Comparison of ENCODE assay signal across 20 cellular contexts in the genomic region with DNA sequence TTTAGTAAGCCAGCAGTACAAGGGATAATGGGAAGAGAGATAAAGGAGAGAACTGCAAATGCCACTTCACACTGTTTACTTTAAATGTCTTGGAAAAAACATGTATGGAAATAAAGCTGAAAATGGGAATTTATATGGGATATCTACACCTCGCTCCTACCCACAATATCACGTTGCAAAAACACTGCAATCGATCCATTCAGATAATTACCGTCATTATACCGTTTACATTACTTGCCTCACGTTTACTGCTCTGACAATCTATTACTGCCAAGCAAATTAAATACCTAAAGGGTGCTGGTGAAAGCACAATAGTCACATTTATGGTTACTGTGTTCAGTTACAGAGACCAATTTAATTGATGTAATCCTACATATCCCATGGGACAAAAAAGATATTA.
A peak's percentile ranks its signal among the peaks of the same experiment; 100 is the strongest.
DNase-seq lines count a peak whose midpoint lies in the region; ATAC-seq, FAIRE-seq and TF ChIP-seq lines count a peak whose summit lies in the region.
"Had no signal": no experiment of that assay in that cellular context is flagged by ENCODE, and none has a peak within 500 bp of the region (broad histone marks: within the 10 kb centered on the region; RNA-seq: fewer than 3 reads in every experiment).

No MANE protein-coding gene starts in this region.

- in situ Hi-C loops in IMR-90 (cut with MboI; ENCODE audit: low sequenced_read_pairs) = no loop called here

- H3K18ac ChIP-seq in IMR-90 (ENCODE audit: low read depth, low read length) = 0 out of 2 replicates have a peak overlapping the region, but pooled peaks have one; percentile 25

- H3K9me3 ChIP-seq in A549 = no peaks in the 10 kb centered on the region
- H3K9me3 ChIP-seq in IMR-90 (ENCODE audit: control insufficient read depth, insufficient read depth, low read length) = peaks cover 4% of the 10 kb centered on the region
- H3K9me3 ChIP-seq in neural progenitor cell (ENCODE audit: low read depth) = no peaks in the 10 kb centered on the region

- TF ChIP-seq RAD21 in A549 (conservative IDR thresholded peaks at IDR 0.05 in 1 of 2, IDR thresholded peaks at IDR 0.05 in 1 of 2) = no peak
- no peak for TF ChIP-seq RAD21 in IMR-90 (IDR thresholded peaks at IDR 0.05; ENCODE audit: low read length)

- no peaks in the 10 kb centered on the region; the same call in 1 of the 2 replicates for H3K36me3 ChIP-seq in IMR-90 (ENCODE audit: control insufficient read depth, insufficient read depth, low read length)
- no peaks in the 10 kb centered on the region for H3K36me3 ChIP-seq in neural progenitor cell

- no peaks in the 10 kb centered on the region for H3K4me1 Mint-ChIP-seq in neural progenitor cell
- H3K4me1 Mint-ChIP-seq in activated CD4-positive, alpha-beta T cell treated with anti-CD3 and anti-CD28 coated beads for 36 hours = no peaks in the 10 kb centered on the region
- H3K4me1 Mint-ChIP-seq: IgD-negative memory B cell had no signal

- 0 out of 2 replicates have a peak, but pooled peaks cover 3% of the 10 kb centered on the region for H4K20me1 ChIP-seq in IMR-90 (ENCODE audit: insufficient read depth, low read length)
- H4K20me1 ChIP-seq in neural progenitor cell (ENCODE audit: low read depth) = no peaks in the 10 kb centered on the region

- no peak overlapping the region for H2BK15ac ChIP-seq in IMR-90 (ENCODE audit: low read depth, low read length)

- H3K9me1 ChIP-seq in IMR-90 (ENCODE audit: insufficient read depth, low read length) = no peaks in the 10 kb centered on the region

- peaks cover 0 to 5% of the 10 kb centered on the region in 2 experiments; a peak in 1 of 4 replicates for H3K79me1 ChIP-seq in IMR-90 (ENCODE audit: low read depth in 1 of 2, low read length in 2 of 2)

- no peak overlapping the region for H2BK120ac ChIP-seq in IMR-90 (ENCODE audit: low read depth, low read length)

- no peaks in the 10 kb centered on the region for H3K79me2 ChIP-seq in neural progenitor cell (ENCODE audit: low read depth)

- BruUV-seq in IMR-90 (replicated peaks; lab: Mats Ljungman, UMichigan) = no TSS peak

- FAIRE-seq in A549 (lab: Jason Lieb, UNC) = no peak
- FAIRE-seq: A204.1, GM19239 had no signal

- no peak overlapping the region for H3K4ac ChIP-seq in IMR-90 (ENCODE audit: low read depth, low read length)

- no peak overlapping the region for H2BK20ac ChIP-seq in IMR-90 (ENCODE audit: low read depth, low read length)

- H2BK5ac ChIP-seq in IMR-90 (ENCODE audit: low read depth, low read length, poor library complexity, severe bottlenecking) = no peak overlapping the region

- DNase-seq in A549 (ENCODE audit: low read depth in 1 of 2, low spot score in 1 of 2) = no peak
- no peak for DNase-seq in IMR-90
- DNase-seq in NCI-H1930 (lab: John Stamatoyannopoulos, UW) = peak; percentile 23 to 66
- peak; percentile 91 for DNase-seq in NCI-H748 (lab: John Stamatoyannopoulos, UW; ENCODE audit: unreplicated experiment)
- DNase-seq in activated naive CD4-positive, alpha-beta T cell treated with anti-CD3 and anti-CD28 coated beads, Interleukin-2, amount 50 U/mL, for 72 hours (ENCODE audit: low spot score in 2 of 2) = no peak
- no peak for DNase-seq in neural progenitor cell (ENCODE audit: low spot score)
- DNase-seq in glomerular visceral epithelial cell (ENCODE audit: extremely low spot score) = no peak
- no peak for DNase-seq in activated CD4-positive, alpha-beta T cell treated with anti-CD3 and anti-CD28 coated beads for 36 hours
- DNase-seq: C1 segment of cervical spinal cord, DMS53, Kasumi-1, MM.1S, NCI-H1694, NCI-H226, NCI-H524 treated with DMSO at 0.1 percent for 48 hours, RPMI8226, SIG-M5 had no signal

- H4K5ac ChIP-seq in IMR-90 (ENCODE audit: low read depth, low read length) = peak overlapping the region; percentile 53; the same call in 1 of the 2 replicates

- no peaks in the 10 kb centered on the region for H3F3A ChIP-seq in neural progenitor cell (ENCODE audit: low read depth)

- H3K14ac ChIP-seq in IMR-90 (replicated peaks; ENCODE audit: low read depth, low read length) = no peak overlapping the region

- H2AFZ ChIP-seq in IMR-90 (replicated peaks; ENCODE audit: low read length, poor library complexity) = no peak overlapping the region
- no peak overlapping the region for H2AFZ ChIP-seq in neural progenitor cell (replicated peaks)

- no peaks in the 10 kb centered on the region for H3K36me3 Mint-ChIP-seq in activated naive CD4-positive, alpha-beta T cell treated with anti-CD3 and anti-CD28 coated beads, Interleukin-2, amount 50 U/mL, for 72 hours
- peaks cover 1% of the 10 kb centered on the region for H3K36me3 Mint-ChIP-seq in neural progenitor cell
- H3K36me3 Mint-ChIP-seq in activated CD4-positive, alpha-beta T cell treated with anti-CD3 and anti-CD28 coated beads for 36 hours (ENCODE audit: low read depth) = no peaks in the 10 kb centered on the region
- H3K36me3 Mint-ChIP-seq: IgD-negative memory B cell had no signal

- ATAC-seq in A549 = no peak
- no peak for ATAC-seq in IMR-90 (ENCODE audit: low read depth)
- ATAC-seq in activated naive CD4-positive, alpha-beta T cell treated with anti-CD3 and anti-CD28 coated beads, Interleukin-2, amount 50 U/mL, for 72 hours = no peak
- ATAC-seq in activated CD4-positive, alpha-beta T cell treated with anti-CD3 and anti-CD28 coated beads for 36 hours = no peak

- H3K27ac Mint-ChIP-seq in activated naive CD4-positive, alpha-beta T cell treated with anti-CD3 and anti-CD28 coated beads, Interleukin-2, amount 50 U/mL, for 72 hours = no peak overlapping the region
- H3K27ac Mint-ChIP-seq in neural progenitor cell = no peak overlapping the region
- H3K27ac Mint-ChIP-seq in activated CD4-positive, alpha-beta T cell treated with anti-CD3 and anti-CD28 coated beads for 36 hours = no peak overlapping the region
- H3K27ac Mint-ChIP-seq: IgD-negative memory B cell had no signal

- no peak for TF ChIP-seq EP300 in A549 (IDR thresholded peaks at IDR 0.05)

- no peak overlapping the region for H2AK5ac ChIP-seq in IMR-90 (ENCODE audit: low read depth, low read length)

- H3K27ac ChIP-seq in A549 = peak overlapping the region; percentile 23 to 61; a peak in 4 of 6 replicates
- no peak overlapping the region for H3K27ac ChIP-seq in IMR-90 (ENCODE audit: insufficient read depth, low read length)
- no peak overlapping the region for H3K27ac ChIP-seq in neural progenitor cell

- intact Hi-C loops in IMR-90 (cut with micrococcal nuclease) = no loop called here
- intact Hi-C loops in activated CD4-positive, alpha-beta T cell treated with anti-CD3 and anti-CD28 coated beads for 36 hours (cut with DNase I, micrococcal nuclease) = no loop called here

- H3K56ac ChIP-seq in IMR-90 (ENCODE audit: extremely low read depth, insufficient read depth, low read length) = no peak overlapping the region

- POLR2A ChIA-PET in A549 (lab: Yijun Ruan, JAX) = no interaction called here
- POLR2A ChIA-PET in IMR-90 (lab: Charles Lee; ENCODE audit: unreplicated experiment) = no interaction called here
- POLR2A ChIA-PET in activated CD4-positive, alpha-beta T cell treated with anti-CD3 and anti-CD28 coated beads for 36 hours (lab: Charles Lee) = no interaction called here

- no peak overlapping the region for H3K9ac ChIP-seq in IMR-90 (ENCODE audit: low read depth, low read length)
- H3K9ac ChIP-seq in neural progenitor cell = no peak overlapping the region

- peaks cover 18% of the 10 kb centered on the region; the same call in 2 of the 3 replicates for H3K4me1 ChIP-seq in A549
- H3K4me1 ChIP-seq in IMR-90 (ENCODE audit: control insufficient read depth, insufficient read depth, low read length) = peaks cover 1% of the 10 kb centered on the region; the same call in 1 of the 2 replicates
- no peaks in the 10 kb centered on the region for H3K4me1 ChIP-seq in neural progenitor cell

- H3K4me2 ChIP-seq in A549 = peak overlapping the region; percentile 44
- H3K4me2 ChIP-seq in IMR-90 (ENCODE audit: low read depth, low read length) = no peak overlapping the region
- H3K4me2 ChIP-seq in neural progenitor cell = no peak overlapping the region

- H4K91ac ChIP-seq in IMR-90 (ENCODE audit: insufficient read depth, low read depth, low read length) = no peak overlapping the region

- WGBS in A549 (ENCODE audit: missing lambda C conversion rate) = 17% methylated on average over 6 of the region's 6 CpGs
- WGBS in IMR-90 (ENCODE audit: extremely low coverage in 2 of 2, insufficient read length in 1 of 2), 2 experiments = no CpG with 5 or more reads among the region's 6 CpGs

- CTCF ChIA-PET in A549 (lab: Yijun Ruan, JAX) = no interaction called here
- CTCF ChIA-PET in IMR-90 (lab: Yijun Ruan, JAX) = no interaction called here
- CTCF ChIA-PET in activated CD4-positive, alpha-beta T cell treated with anti-CD3 and anti-CD28 coated beads for 36 hours (lab: Charles Lee) = no interaction called here

- TF ChIP-seq CTCF in A549 (IDR thresholded peaks at IDR 0.05) (no peak), IMR-90 (conservative IDR thresholded peaks at IDR 0.05; ENCODE audit: low read depth, low read length) (no peak), neural progenitor cell (IDR thresholded peaks at IDR 0.05) (no peak)

- H3K4me3 ChIP-seq in A549 (no peak overlapping the region), IMR-90 (ENCODE audit: insufficient read depth, low read depth, low read length) (no peak overlapping the region), neural progenitor cell (no peak overlapping the region)

- H2AK9ac ChIP-seq in IMR-90 (replicated peaks; ENCODE audit: low read depth, low read length, poor library complexity) = no peak overlapping the region

- no peak overlapping the region for H3K4me3 Mint-ChIP-seq in neural progenitor cell
- H3K4me3 Mint-ChIP-seq in activated CD4-positive, alpha-beta T cell treated with anti-CD3 and anti-CD28 coated beads for 36 hours = no peak overlapping the region
- H3K4me3 Mint-ChIP-seq: IgD-negative memory B cell had no signal

- H3K23ac ChIP-seq in IMR-90 (ENCODE audit: low read depth, low read length) = no peak overlapping the region

- no peak for TF ChIP-seq POLR2A in A549 (IDR thresholded peaks at IDR 0.05; ENCODE audit: low read length)
- TF ChIP-seq POLR2A in IMR-90 (IDR thresholded peaks at IDR 0.05; ENCODE audit: low read depth, low read length) = no peak

- H3K27me3 ChIP-seq in IMR-90 (ENCODE audit: control insufficient read depth, insufficient read depth, low read length) = no peaks in the 10 kb centered on the region
- no peaks in the 10 kb centered on the region for H3K27me3 ChIP-seq in neural progenitor cell

- peaks cover 17 to 30% of the 10 kb centered on the region in 2 donors for H3K9me3 Mint-ChIP-seq in activated naive CD4-positive, alpha-beta T cell treated with anti-CD3 and anti-CD28 coated beads, Interleukin-2, amount 50 U/mL, for 72 hours
- H3K9me3 Mint-ChIP-seq in neural progenitor cell = peaks cover 5% of the 10 kb centered on the region
- no peaks in the 10 kb centered on the region for H3K9me3 Mint-ChIP-seq in activated CD4-positive, alpha-beta T cell treated with anti-CD3 and anti-CD28 coated beads for 36 hours (ENCODE audit: low read depth)

- no peak overlapping the region for H4K8ac ChIP-seq in IMR-90 (ENCODE audit: low read depth in 2 of 2, low read length in 2 of 2)

- H3K27me3 Mint-ChIP-seq in neural progenitor cell (ENCODE audit: insufficient read depth, low read depth) = no peaks in the 10 kb centered on the region
- H3K27me3 Mint-ChIP-seq in activated CD4-positive, alpha-beta T cell treated with anti-CD3 and anti-CD28 coated beads for 36 hours = no peaks in the 10 kb centered on the region

- dilution Hi-C loops in IMR-90 (cut with HindIII; ENCODE audit: low sequenced_read_pairs, unreplicated experiment) = no loop called here

TF ChIP-seq in IMR-90, 13 proteins besides CTCF, POLR2A, EP300 and RAD21 (continues in another document):
- TF ChIP-seq MAFK (IDR thresholded peaks at IDR 0.05; ENCODE audit: low read depth, low read length) = no peak

Comparison
In these comparisons a context has a peak if more than half of its experiments do, and no peak if none do; other contexts are left out.
1. DNase-seq: peak in NCI-H1930 (2 of 2) and NCI-H748 (single experiment); none in A549 (0 of 2), IMR-90 (single experiment), activated naive CD4-positive, alpha-beta T cell treated with anti-CD3 and anti-CD28 coated beads, Interleukin-2, amount 50 U/mL, for 72 hours (0 of 2), neural progenitor cell (single experiment), glomerular visceral epithelial cell (single experiment) and activated CD4-positive, alpha-beta T cell treated with anti-CD3 and anti-CD28 coated beads for 36 hours (single experiment).
2. H3K27ac ChIP-seq: peak in A549 (2 of 2); none in IMR-90 (single experiment) and neural progenitor cell (single experiment).